ENCODE assay signal across 9 cellular contexts in genomic region chr17:78383725-78384471, GRCh38. TPM values are rescaled to one million over a fixed set of nuclear protein-coding genes. Genes with fewer than 3 reads are reported as not detected.
DNase-seq lines count a peak whose midpoint lies in the region; ATAC-seq, FAIRE-seq and TF ChIP-seq lines count a peak whose summit lies in the region.
"Had no signal": no experiment of that assay in that cellular context is flagged by ENCODE, and none has a peak within 500 bp of the region (broad histone marks: within the 10 kb centered on the region; RNA-seq: fewer than 3 reads in every experiment).

No MANE protein-coding gene starts in this region.

- ATAC-seq in HG02938 (IDR thresholded peaks at IDR 0.05; ENCODE audit: unreplicated experiment): no peak

- peaks cover 39% of the 10 kb centered on the region for H3K36me3 Mint-ChIP-seq in activated naive CD8-positive, alpha-beta T cell treated with anti-CD3 and anti-CD28 coated beads for 36 hours

- H3K27ac ChIP-seq in left ventricle myocardium inferior (replicated peaks): peak overlapping the region; percentile 74
- H3K27ac ChIP-seq: VCaP had no signal

- H3K4me3 Mint-ChIP-seq in activated naive CD8-positive, alpha-beta T cell treated with anti-CD3 and anti-CD28 coated beads for 36 hours: peak overlapping the region; percentile 66

- no peaks in the 10 kb centered on the region for H3K9me3 ChIP-seq in left ventricle myocardium inferior (replicated peaks)

- no peaks in the 10 kb centered on the region for H3K27me3 Mint-ChIP-seq in activated naive CD8-positive, alpha-beta T cell treated with anti-CD3 and anti-CD28 coated beads for 36 hours

- FAIRE-seq in GM19239 (lab: Jason Lieb, UNC): peak; percentile 86

- intact Hi-C loops in left ventricle myocardium inferior (cut with micrococcal nuclease): no loop called here

- no peak for DNase-seq in GM19239 (ENCODE audit: insufficient read length, low spot score)
- DNase-seq in NCI-H82 (lab: John Stamatoyannopoulos, UW): peak; percentile 72
- peak; percentile 68 for DNase-seq in activated naive CD8-positive, alpha-beta T cell treated with anti-CD3 and anti-CD28 coated beads for 36 hours
- peak; percentile 68 for DNase-seq in left ventricle myocardium inferior
- peak; percentile 37 to 57 for DNase-seq in stimulated activated CD4-positive, alpha-beta T cell treated with anti-CD3 and anti-CD28 coated beads, Interleukin-12 subunit alpha, Interleukin-12 subunit beta, amount 100 ng/mL, for 24 hours (ENCODE audit: low read depth in 2 of 2)
- DNase-seq in NCI-H748 treated with DMSO at 0.1 percent for 48 hours (lab: John Stamatoyannopoulos, UW): no peak
- no peak for DNase-seq in DMS79 (lab: John Stamatoyannopoulos, UW)

- peak overlapping the region; percentile 97 for H3K27ac Mint-ChIP-seq in activated naive CD8-positive, alpha-beta T cell treated with anti-CD3 and anti-CD28 coated beads for 36 hours

- peaks cover 89% of the 10 kb centered on the region for H3K4me1 Mint-ChIP-seq in activated naive CD8-positive, alpha-beta T cell treated with anti-CD3 and anti-CD28 coated beads for 36 hours

- TF ChIP-seq CTCF in left ventricle myocardium inferior (IDR thresholded peaks at IDR 0.05; ENCODE audit: borderline replicate concordance): no peak

- H3K27me3 ChIP-seq in left ventricle myocardium inferior (ENCODE audit: low read depth): no peaks in the 10 kb centered on the region

- H3K36me3 ChIP-seq in left ventricle myocardium inferior: peaks cover 9% of the 10 kb centered on the region

- H3K4me3 ChIP-seq in left ventricle myocardium inferior: no peak overlapping the region

- no peaks in the 10 kb centered on the region for H3K9me3 Mint-ChIP-seq in activated naive CD8-positive, alpha-beta T cell treated with anti-CD3 and anti-CD28 coated beads for 36 hours

- H3K4me1 ChIP-seq in left ventricle myocardium inferior: peaks cover 100% of the 10 kb centered on the region

RNA-seq across cellular contexts. Expression of gene PGS1, which starts 5.4 kb away (rescaled TPM):
- 10 to 100 TPM; 39.1 to 43.7 TPM for total RNA-seq in activated naive CD8-positive, alpha-beta T cell treated with anti-CD3 and anti-CD28 coated beads for 36 hours
- 17.1 TPM for total RNA-seq in left ventricle myocardium inferior

RNA-seq across cellular contexts. Expression of gene SOCS3, which starts 24.0 kb away (rescaled TPM):
- 10 to 100 TPM; 16.6 to 17.9 TPM for total RNA-seq in activated naive CD8-positive, alpha-beta T cell treated with anti-CD3 and anti-CD28 coated beads for 36 hours
- 9.5 TPM for total RNA-seq in left ventricle myocardium inferior

Comparison
In these comparisons a context has a peak if more than half of its experiments do, and no peak if none do; other contexts are left out.
1. DNase-seq: peak in NCI-H82 (single experiment), activated naive CD8-positive, alpha-beta T cell treated with anti-CD3 and anti-CD28 coated beads for 36 hours (single experiment), left ventricle myocardium inferior (single experiment) and stimulated activated CD4-positive, alpha-beta T cell treated with anti-CD3 and anti-CD28 coated beads, Interleukin-12 subunit alpha, Interleukin-12 subunit beta, amount 100 ng/mL, for 24 hours (2 of 2); none in GM19239 (single experiment), NCI-H748 treated with DMSO at 0.1 percent for 48 hours (single experiment) and DMS79 (single experiment).